1 cellular context compared by ENCODE assay signal in the genomic region with DNA sequence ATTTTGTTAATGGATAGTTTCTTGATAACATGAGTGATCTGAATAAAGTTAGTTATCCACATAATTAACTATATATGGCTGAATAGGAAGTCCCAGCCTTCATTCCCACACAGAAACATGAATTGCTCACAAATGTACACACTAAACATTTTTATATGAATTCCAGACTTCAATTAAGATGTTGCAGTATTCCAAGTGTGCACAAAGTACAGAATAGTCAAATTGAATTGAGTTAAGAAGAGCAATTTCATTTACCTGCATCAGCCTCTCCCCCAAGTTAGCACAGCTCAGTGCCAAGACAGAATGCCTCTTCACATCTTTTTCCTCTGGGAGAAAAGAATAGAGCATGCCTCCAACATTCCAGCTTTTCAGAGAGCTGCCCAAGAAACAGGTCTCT.
TF ChIP-seq lines count a peak whose summit lies in the region.

No MANE protein-coding gene starts in this region.

TF ChIP-seq in WTC11, 78 proteins besides CTCF, POLR2A, EP300 and RAD21 (continued from another document):
- TF ChIP-seq, protein P1, sequence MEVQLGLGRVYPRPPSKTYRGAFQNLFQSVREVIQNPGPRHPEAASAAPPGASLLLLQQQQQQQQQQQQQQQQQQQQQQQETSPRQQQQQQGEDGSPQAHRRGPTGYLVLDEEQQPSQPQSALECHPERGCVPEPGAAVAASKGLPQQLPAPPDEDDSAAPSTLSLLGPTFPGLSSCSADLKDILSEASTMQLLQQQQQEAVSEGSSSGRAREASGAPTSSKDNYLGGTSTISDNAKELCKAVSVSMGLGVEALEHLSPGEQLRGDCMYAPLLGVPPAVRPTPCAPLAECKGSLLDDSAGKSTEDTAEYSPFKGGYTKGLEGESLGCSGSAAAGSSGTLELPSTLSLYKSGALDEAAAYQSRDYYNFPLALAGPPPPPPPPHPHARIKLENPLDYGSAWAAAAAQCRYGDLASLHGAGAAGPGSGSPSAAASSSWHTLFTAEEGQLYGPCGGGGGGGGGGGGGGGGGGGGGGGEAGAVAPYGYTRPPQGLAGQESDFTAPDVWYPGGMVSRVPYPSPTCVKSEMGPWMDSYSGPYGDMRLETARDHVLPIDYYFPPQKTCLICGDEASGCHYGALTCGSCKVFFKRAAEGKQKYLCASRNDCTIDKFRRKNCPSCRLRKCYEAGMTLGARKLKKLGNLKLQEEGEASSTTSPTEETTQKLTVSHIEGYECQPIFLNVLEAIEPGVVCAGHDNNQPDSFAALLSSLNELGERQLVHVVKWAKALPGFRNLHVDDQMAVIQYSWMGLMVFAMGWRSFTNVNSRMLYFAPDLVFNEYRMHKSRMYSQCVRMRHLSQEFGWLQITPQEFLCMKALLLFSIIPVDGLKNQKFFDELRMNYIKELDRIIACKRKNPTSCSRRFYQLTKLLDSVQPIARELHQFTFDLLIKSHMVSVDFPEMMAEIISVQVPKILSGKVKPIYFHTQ (CRISPR knock-in tag; IDR thresholded peaks at IDR 0.05), result no peak
- TF ChIP-seq MYBL2 (CRISPR knock-in tag; IDR thresholded peaks at IDR 0.05) (no peak), ETV6 (CRISPR knock-in tag; IDR thresholded peaks at IDR 0.05) (no peak), CREM (CRISPR knock-in tag; IDR thresholded peaks at IDR 0.05) (no peak)
- TF ChIP-seq, protein P2, sequence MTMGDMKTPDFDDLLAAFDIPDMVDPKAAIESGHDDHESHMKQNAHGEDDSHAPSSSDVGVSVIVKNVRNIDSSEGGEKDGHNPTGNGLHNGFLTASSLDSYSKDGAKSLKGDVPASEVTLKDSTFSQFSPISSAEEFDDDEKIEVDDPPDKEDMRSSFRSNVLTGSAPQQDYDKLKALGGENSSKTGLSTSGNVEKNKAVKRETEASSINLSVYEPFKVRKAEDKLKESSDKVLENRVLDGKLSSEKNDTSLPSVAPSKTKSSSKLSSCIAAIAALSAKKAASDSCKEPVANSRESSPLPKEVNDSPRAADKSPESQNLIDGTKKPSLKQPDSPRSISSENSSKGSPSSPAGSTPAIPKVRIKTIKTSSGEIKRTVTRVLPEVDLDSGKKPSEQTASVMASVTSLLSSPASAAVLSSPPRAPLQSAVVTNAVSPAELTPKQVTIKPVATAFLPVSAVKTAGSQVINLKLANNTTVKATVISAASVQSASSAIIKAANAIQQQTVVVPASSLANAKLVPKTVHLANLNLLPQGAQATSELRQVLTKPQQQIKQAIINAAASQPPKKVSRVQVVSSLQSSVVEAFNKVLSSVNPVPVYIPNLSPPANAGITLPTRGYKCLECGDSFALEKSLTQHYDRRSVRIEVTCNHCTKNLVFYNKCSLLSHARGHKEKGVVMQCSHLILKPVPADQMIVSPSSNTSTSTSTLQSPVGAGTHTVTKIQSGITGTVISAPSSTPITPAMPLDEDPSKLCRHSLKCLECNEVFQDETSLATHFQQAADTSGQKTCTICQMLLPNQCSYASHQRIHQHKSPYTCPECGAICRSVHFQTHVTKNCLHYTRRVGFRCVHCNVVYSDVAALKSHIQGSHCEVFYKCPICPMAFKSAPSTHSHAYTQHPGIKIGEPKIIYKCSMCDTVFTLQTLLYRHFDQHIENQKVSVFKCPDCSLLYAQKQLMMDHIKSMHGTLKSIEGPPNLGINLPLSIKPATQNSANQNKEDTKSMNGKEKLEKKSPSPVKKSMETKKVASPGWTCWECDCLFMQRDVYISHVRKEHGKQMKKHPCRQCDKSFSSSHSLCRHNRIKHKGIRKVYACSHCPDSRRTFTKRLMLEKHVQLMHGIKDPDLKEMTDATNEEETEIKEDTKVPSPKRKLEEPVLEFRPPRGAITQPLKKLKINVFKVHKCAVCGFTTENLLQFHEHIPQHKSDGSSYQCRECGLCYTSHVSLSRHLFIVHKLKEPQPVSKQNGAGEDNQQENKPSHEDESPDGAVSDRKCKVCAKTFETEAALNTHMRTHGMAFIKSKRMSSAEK (CRISPR knock-in tag; IDR thresholded peaks at IDR 0.05; ENCODE audit: borderline replicate concordance), result no peak
